ENCODE assay signal across 10 cellular contexts in genomic region chr16:83200005-83200779, GRCh38.
A peak's percentile ranks its signal among the peaks of the same experiment; 100 is the strongest.
DNase-seq lines count a peak whose midpoint lies in the region; ATAC-seq and TF ChIP-seq lines count a peak whose summit lies in the region.
"Had no signal": no experiment of that assay in that cellular context is flagged by ENCODE, and none has a peak within 500 bp of the region (broad histone marks: within the 10 kb centered on the region; RNA-seq: fewer than 3 reads in every experiment).

No MANE protein-coding gene starts in this region.

- no peaks in the 10 kb centered on the region for H3K27me3 ChIP-seq in GM23248 (replicated peaks; ENCODE audit: insufficient read depth)

- H3K4me1 ChIP-seq in GM23248 (ENCODE audit: insufficient read depth), result peaks cover 9% of the 10 kb centered on the region

- WGBS in GM23248 (ENCODE audit: low coverage in 1 of 2, low lambda C conversion rate in 2 of 2, missing lambda C conversion rate in 2 of 2), 2 experiments, result 36 to 44% methylated on average over 13 of the region's 13 CpGs

- H3K4me2 ChIP-seq in GM23248 (ENCODE audit: unreplicated experiment), result peak overlapping the region; percentile 48

- ATAC-seq in GM18519 (IDR thresholded peaks at IDR 0.05; ENCODE audit: low FRiP score, unreplicated experiment), result no peak
- ATAC-seq in HG03280 (IDR thresholded peaks at IDR 0.05; ENCODE audit: unreplicated experiment), result no peak
- ATAC-seq: naive thymus-derived CD4-positive, alpha-beta T cell had no signal

- peak; percentile 68 for DNase-seq in GM23248
- peak; percentile 65 for DNase-seq in NCI-H69 (lab: John Stamatoyannopoulos, UW)
- peak; percentile 85 for DNase-seq in epithelial cell of esophagus (ENCODE audit: low read depth)
- DNase-seq in posterior cingulate gyrus, result peak in 6 of 10 donors; percentile 16 to 90 (median 52)
- DNase-seq in GM13977 (ENCODE audit: low spot score), result no peak
- DNase-seq: GF-D8; naive thymus-derived CD4-positive, alpha-beta T cell; NCI-H1694 treated with DMSO at 0.1 percent for 48 hours had no signal

- H3K9me3 ChIP-seq in GM23248 (ENCODE audit: low read depth), result no peaks in the 10 kb centered on the region

- H2AFZ ChIP-seq in GM23248, result no peak overlapping the region

- no peak overlapping the region for H3K9ac ChIP-seq in GM23248

- H3K4me3 ChIP-seq in GM23248 (no peak overlapping the region), epithelial cell of esophagus (ENCODE audit: low read length) (no peak overlapping the region)

- TF ChIP-seq CTCF in epithelial cell of esophagus (IDR thresholded peaks at IDR 0.05; ENCODE audit: insufficient read depth, low read depth, low read length, missing control alignments) (no peak), GM13977 (IDR thresholded peaks at IDR 0.05; ENCODE audit: extremely low read depth, insufficient read depth, missing control alignments) (no peak)

- H3K36me3 ChIP-seq in GM23248 (ENCODE audit: low read depth), result no peaks in the 10 kb centered on the region

- H4K20me1 ChIP-seq in GM23248 (ENCODE audit: insufficient read depth), result no peaks in the 10 kb centered on the region

- H3K79me2 ChIP-seq in GM23248 (ENCODE audit: insufficient read depth), result no peaks in the 10 kb centered on the region

- in situ Hi-C loops in GM23248 (cut with MboI), result no loop called here
- in situ Hi-C loops in GM13977 (cut with MboI; ENCODE audit: low pct_unique_long_range_greater_than_20kb, low sequenced_read_pairs, unreplicated experiment), result no loop called here

- intact Hi-C loops in posterior cingulate gyrus (cut with DNase I), result loop anchor here (10.0 kb wide), 1 partner anchor 155 kb away; no protein-coding TSS in a partner anchor

- H3K27ac ChIP-seq in GM23248, result no peak overlapping the region

- H3F3A ChIP-seq in GM23248 (ENCODE audit: insufficient read depth), result peaks cover 11% of the 10 kb centered on the region; the same call in 1 of the 2 replicates

- no peaks in the 10 kb centered on the region for H3K9me2 ChIP-seq in GM23248 (ENCODE audit: insufficient read depth)
